Comparison of ENCODE assay signal across 23 cellular contexts in genomic region chr19:48296963-48297734, GRCh38. TPM values are rescaled to one million over a fixed set of nuclear protein-coding genes. Genes with fewer than 3 reads are reported as not detected.
"Had no signal": no experiment of that assay in that cellular context is flagged by ENCODE, and none has a peak within 500 bp of the region (broad histone marks: within the 10 kb centered on the region; RNA-seq: fewer than 3 reads in every experiment).

No MANE protein-coding gene starts in this region.

- H3K27ac Mint-ChIP-seq: activated CD8-positive, alpha-beta T cell treated with anti-CD3 and anti-CD28 coated beads, Interleukin-2, amount 10 ng/mL, durations not matched to agents 7 days and 5 days; activated T-cell treated with anti-CD3 and anti-CD28 coated beads, Interleukin-2, amount 50 U/mL, for 24 hours; activated T-helper 2 cell treated with anti-CD3 and anti-CD28 coated beads, Interferon-gamma antibody, Interleukin-2, Interleukin-4, amounts not matched to agents 10 μg/mL and 5 μg/mL and 100 μg/mL, durations not matched to agents 14 hours and 24 hours and 36 hours; immature natural killer cell; stimulated activated naive B cell treated with anti-CD40 and anti-IgM and Interleukin-4, amounts not matched to agents 10 μg/mL and 1 μg/mL and 100 μg/mL, for 72 hours had no signal

- DNase-seq: activated CD4-positive, alpha-beta T cell treated with anti-CD3 and anti-CD28 coated beads, Interleukin-2, amount 10 ng/mL, durations not matched to agents 7 days and 5 days; activated CD8-positive, alpha-beta T cell treated with anti-CD3 and anti-CD28 coated beads, Interleukin-2, amount 10 ng/mL, durations not matched to agents 7 days and 5 days; activated naive CD4-positive, alpha-beta T cell treated with Interleukin-2 at 50 U/mL for 16 hours; activated T-cell treated with anti-CD3 and anti-CD28 coated beads, Interleukin-2, amount 50 U/mL, for 24 hours; central memory CD4-positive, alpha-beta T cell; gastrocnemius medialis; heart left ventricle; immature natural killer cell; kidney glomerular epithelial cell; left ventricle myocardium superior; natural killer cell; nucleus accumbens; sigmoid colon; stimulated activated CD4-positive, alpha-beta T cell treated with anti-CD3 and anti-CD28 coated beads, Interleukin-4, amount 100 ng/mL, for 4 hours; stimulated activated naive B cell treated with anti-CD40 and anti-IgM and Interleukin-4, amounts not matched to agents 10 μg/mL and 1 μg/mL and 100 μg/mL, for 72 hours; T1000; thyroid gland had no signal

- H3K4me3 Mint-ChIP-seq: activated CD4-positive, alpha-beta T cell treated with anti-CD3 and anti-CD28 coated beads, Interleukin-2, amount 10 ng/mL, durations not matched to agents 7 days and 5 days; activated CD8-positive, alpha-beta T cell treated with anti-CD3 and anti-CD28 coated beads, Interleukin-2, amount 10 ng/mL, durations not matched to agents 7 days and 5 days; activated T-cell treated with anti-CD3 and anti-CD28 coated beads, Interleukin-2, amount 50 U/mL, for 24 hours; brain; immature natural killer cell; natural killer cell; stimulated activated naive B cell treated with anti-CD40 and anti-IgM and Interleukin-4, amounts not matched to agents 10 μg/mL and 1 μg/mL and 100 μg/mL, for 72 hours had no signal

- H3K9me3 Mint-ChIP-seq: activated CD4-positive, alpha-beta T cell treated with anti-CD3 and anti-CD28 coated beads, Interleukin-2, amount 10 ng/mL, durations not matched to agents 7 days and 5 days; activated T-cell treated with anti-CD3 and anti-CD28 coated beads, Interleukin-2, amount 50 U/mL, for 24 hours; activated T-helper 2 cell treated with anti-CD3 and anti-CD28 coated beads, Interferon-gamma antibody, Interleukin-2, Interleukin-4, amounts not matched to agents 10 μg/mL and 5 μg/mL and 100 μg/mL, durations not matched to agents 14 hours and 24 hours and 36 hours; brain; immature natural killer cell; natural killer cell; stimulated activated naive B cell treated with anti-CD40 and anti-IgM and Interleukin-4, amounts not matched to agents 10 μg/mL and 1 μg/mL and 100 μg/mL, for 72 hours had no signal

- H3K9me3 ChIP-seq: gastrocnemius medialis, heart left ventricle, sigmoid colon, thyroid gland had no signal

- FAIRE-seq: colon, urothelium cell line had no signal

- H3K4me1 ChIP-seq: gastrocnemius medialis, heart left ventricle, sigmoid colon, thyroid gland had no signal

- H3K4me1 Mint-ChIP-seq: activated CD4-positive, alpha-beta T cell treated with anti-CD3 and anti-CD28 coated beads, Interleukin-2, amount 10 ng/mL, durations not matched to agents 7 days and 5 days; brain; immature natural killer cell; natural killer cell; stimulated activated naive B cell treated with anti-CD40 and anti-IgM and Interleukin-4, amounts not matched to agents 10 μg/mL and 1 μg/mL and 100 μg/mL, for 72 hours had no signal

- H3K27me3 ChIP-seq: gastrocnemius medialis, thyroid gland had no signal

- H3K36me3 ChIP-seq: gastrocnemius medialis, heart left ventricle, sigmoid colon, thyroid gland had no signal

- H3K27ac ChIP-seq: gastrocnemius medialis, heart left ventricle, sigmoid colon, thyroid gland had no signal

- H3K36me3 Mint-ChIP-seq: brain; immature natural killer cell; natural killer cell; stimulated activated naive B cell treated with anti-CD40 and anti-IgM and Interleukin-4, amounts not matched to agents 10 μg/mL and 1 μg/mL and 100 μg/mL, for 72 hours had no signal

- ATAC-seq: activated CD4-positive, CD25-positive, alpha-beta regulatory T cell treated with anti-CD3 and anti-CD28 coated beads, Interleukin-2, amount 50 U/mL, for 24 hours; activated CD8-positive, alpha-beta T cell treated with anti-CD3 and anti-CD28 coated beads, Interleukin-2, amount 10 ng/mL, durations not matched to agents 7 days and 5 days; gastrocnemius medialis; left ventricle myocardium superior; natural killer cell; stimulated activated naive B cell treated with anti-CD40 and anti-IgM and Interleukin-4, amounts not matched to agents 10 μg/mL and 1 μg/mL and 100 μg/mL, for 72 hours had no signal

- H3K4me3 ChIP-seq: gastrocnemius medialis, heart left ventricle, sigmoid colon, thyroid gland had no signal

RNA-seq across cellular contexts. Expression of gene ZNF114, which starts 27.3 kb away (rescaled TPM):
- total RNA-seq: activated CD4-positive, alpha-beta T cell treated with anti-CD3 and anti-CD28 coated beads, Interleukin-2, amount 10 ng/mL, durations not matched to agents 7 days and 5 days; natural killer cell; sigmoid colon; T-helper 1 cell treated with Interleukin-12 subunit alpha and Interleukin-12 subunit beta and Interleukin-4 antibody, amounts not matched to agents 30 ng/mL and 1 ng/mL, for 36 hours had no signal
